ENCODE assay signal across 9 cellular contexts in genomic region chr1:30718636-30719405, GRCh38. TPM values are rescaled to one million over a fixed set of nuclear protein-coding genes. Genes with fewer than 3 reads are reported as not detected.
A peak's percentile ranks its signal among the peaks of the same experiment; 100 is the strongest.
DNase-seq lines count a peak whose midpoint lies in the region; ATAC-seq lines count a peak whose summit lies in the region.
"Had no signal": no experiment of that assay in that cellular context is flagged by ENCODE, and none has a peak within 500 bp of the region (broad histone marks: within the 10 kb centered on the region; RNA-seq: fewer than 3 reads in every experiment).

No MANE protein-coding gene starts in this region.

- POLR2A ChIA-PET in activated CD4-positive, alpha-beta memory T cell treated with anti-CD3 and anti-CD28 coated beads, Interleukin-2, amount 10 ng/mL, durations not matched to agents 7 days and 5 days (lab: Charles Lee), result interaction anchor here (0.6 to 2.8 kb wide), 16 partner anchors 9 to 1538 kb away, joined by 3 to 36 read pairs (median 6); partner anchors contain the start of genes LAPTM5 and SRSF4

- CTCF ChIA-PET in activated CD4-positive, alpha-beta memory T cell treated with anti-CD3 and anti-CD28 coated beads, Interleukin-2, amount 10 ng/mL, durations not matched to agents 7 days and 5 days (lab: Charles Lee), result interaction anchor here (0.6 to 8.3 kb wide), 31 partner anchors 10 to 436 kb away, joined by 3 to 494 read pairs (median 6); partner anchors contain the start of gene LAPTM5

- H3K4me1 Mint-ChIP-seq in activated CD4-positive, alpha-beta memory T cell treated with anti-CD3 and anti-CD28 coated beads, Interleukin-2, amount 10 ng/mL, durations not matched to agents 7 days and 5 days, result peaks cover 18% of the 10 kb centered on the region

- H3K36me3 Mint-ChIP-seq in activated CD4-positive, alpha-beta memory T cell treated with anti-CD3 and anti-CD28 coated beads, Interleukin-2, amount 10 ng/mL, durations not matched to agents 7 days and 5 days (ENCODE audit: low read depth), result no peaks in the 10 kb centered on the region

- peak overlapping the region; percentile 91 for H3K27ac Mint-ChIP-seq in activated CD4-positive, alpha-beta memory T cell treated with anti-CD3 and anti-CD28 coated beads, Interleukin-2, amount 10 ng/mL, durations not matched to agents 7 days and 5 days

- DNase-seq in AG08396 (ENCODE audit: low spot score) (peak; percentile 96), NCI-H526 treated with DMSO at 0.1 percent for 48 hours (lab: John Stamatoyannopoulos, UW) (peak; percentile 93), ecto neural progenitor cell (ENCODE audit: low spot score) (peak; percentile 94), medulla oblongata (ENCODE audit: extremely low spot score) (peak; percentile 97)
- peak; percentile 85 for DNase-seq in activated CD4-positive, alpha-beta memory T cell treated with anti-CD3 and anti-CD28 coated beads, Interleukin-2, amount 10 ng/mL, durations not matched to agents 7 days and 5 days
- DNase-seq in stimulated activated CD8-positive, alpha-beta memory T cell treated with anti-CD3 and anti-CD28 coated beads, Interleukin-12 subunit alpha, Interleukin-12 subunit beta, amount 100 ng/mL, for 1 hour (ENCODE audit: low read depth), result peak; percentile 76

- peak; percentile 61 for ATAC-seq in GM18907 (IDR thresholded peaks at IDR 0.05; ENCODE audit: unreplicated experiment)
- ATAC-seq in HG03159 (IDR thresholded peaks at IDR 0.05; ENCODE audit: unreplicated experiment), result peak; percentile 54

- H3K27me3 Mint-ChIP-seq in activated CD4-positive, alpha-beta memory T cell treated with anti-CD3 and anti-CD28 coated beads, Interleukin-2, amount 10 ng/mL, durations not matched to agents 7 days and 5 days, result no peaks in the 10 kb centered on the region

- peak overlapping the region; percentile 94 for H3K4me3 Mint-ChIP-seq in activated CD4-positive, alpha-beta memory T cell treated with anti-CD3 and anti-CD28 coated beads, Interleukin-2, amount 10 ng/mL, durations not matched to agents 7 days and 5 days

- peaks cover 15% of the 10 kb centered on the region for H3K9me3 Mint-ChIP-seq in activated CD4-positive, alpha-beta memory T cell treated with anti-CD3 and anti-CD28 coated beads, Interleukin-2, amount 10 ng/mL, durations not matched to agents 7 days and 5 days

RNA-seq across cellular contexts. Expression of gene MATN1, which starts 4.6 kb away (rescaled TPM):
- not detected for total RNA-seq in activated CD4-positive, alpha-beta memory T cell treated with anti-CD3 and anti-CD28 coated beads, Interleukin-2, amount 10 ng/mL, durations not matched to agents 7 days and 5 days
- total RNA-seq: T-helper 2 cell treated with Interferon-gamma antibody and Interleukin-4, amounts not matched to agents 100 ng/mL and 5 ng/mL, for 36 hours had no signal

RNA-seq across cellular contexts. Expression of gene LAPTM5, which starts 38.8 kb away (rescaled TPM):
- 100 to 1,000 TPM; 481 to 482 TPM for total RNA-seq in activated CD4-positive, alpha-beta memory T cell treated with anti-CD3 and anti-CD28 coated beads, Interleukin-2, amount 10 ng/mL, durations not matched to agents 7 days and 5 days

Comparison
In these comparisons a context has a peak if more than half of its experiments do, and no peak if none do; other contexts are left out.
1. Peak in every context shown above with its lines: DNase-seq and ATAC-seq.